In genomic region chr9:128702445-128702948, GRCh38 we compare ENCODE assay signal across 1 cellular context.
TF ChIP-seq lines count a peak whose summit lies in the region.

TSS of gene PKN3 (plus strand) at chr9:128702503. CDS start at chr9:128702916, 413 bp downstream.

TF ChIP-seq in K562, 482 proteins besides CTCF, POLR2A, EP300 and RAD21 (continued from another document):
- TF ChIP-seq MYC (IDR thresholded peaks at IDR 0.05; ENCODE audit: low read depth, low read length) (0 out of 2 replicates have a peak, but pooled peaks have one; percentile 57), MYC (CRISPR knock-in tag; IDR thresholded peaks at IDR 0.05; ENCODE audit: borderline replicate concordance, low read depth) (no peak; the same call in 1 of the 2 replicates), ZNF41 (CRISPR knock-in tag; conservative IDR thresholded peaks at IDR 0.05) (no peak), KAT8 (IDR thresholded peaks at IDR 0.05; ENCODE audit: low read depth) (no peak), MED1 (CRISPR knock-in tag; IDR thresholded peaks at IDR 0.05; ENCODE audit: borderline replicate concordance) (no peak), TRIM25 (IDR thresholded peaks at IDR 0.05; ENCODE audit: borderline replicate concordance) (no peak), ZBTB33 (CRISPR knock-in tag; IDR thresholded peaks at IDR 0.05) (peak; percentile 63; the same call in 1 of the 2 replicates), PREB (CRISPR knock-in tag; IDR thresholded peaks at IDR 0.05) (no peak), NFE2 (IDR thresholded peaks at IDR 0.05; ENCODE audit: low read depth) (no peak), NR1H2 (CRISPR knock-in tag; IDR thresholded peaks at IDR 0.05) (no peak), ZNF239 (CRISPR knock-in tag; IDR thresholded peaks at IDR 0.05) (no peak), ZNF77 (CRISPR knock-in tag; IDR thresholded peaks at IDR 0.05) (no peak), TEAD2 (tag; IDR thresholded peaks at IDR 0.05) (no peak), ZNF76 (CRISPR knock-in tag; IDR thresholded peaks at IDR 0.05; ENCODE audit: borderline replicate concordance) (no peak), ADNP (tag; IDR thresholded peaks at IDR 0.05) (peak; percentile 83), POLR3G (IDR thresholded peaks at IDR 0.05; ENCODE audit: extremely low read depth, insufficient read length, insufficient replicate concordance) (no peak), SMC3 (conservative IDR thresholded peaks at IDR 0.05; ENCODE audit: insufficient read depth, low read depth, low read length) (peak; percentile 37), JUND (IDR thresholded peaks at IDR 0.05; ENCODE audit: borderline replicate concordance, low read depth, low read length) (peak; percentile 26; the same call in 1 of the 2 replicates), JUND (tag; IDR thresholded peaks at IDR 0.05; ENCODE audit: borderline replicate concordance, low read depth, low read length) (no peak), DLX4 (CRISPR knock-in tag; IDR thresholded peaks at IDR 0.05) (no peak), ARID3A (IDR thresholded peaks at IDR 0.05; ENCODE audit: borderline replicate concordance, low read depth, low read length) (no peak), ZBED1 (IDR thresholded peaks at IDR 0.05) (no peak), ZNF324 (CRISPR knock-in tag; IDR thresholded peaks at IDR 0.05) (no peak), RERE (CRISPR knock-in tag; IDR thresholded peaks at IDR 0.05; ENCODE audit: borderline replicate concordance) (no peak), TCFL5 (CRISPR knock-in tag; conservative IDR thresholded peaks at IDR 0.05) (no peak), BMI1 (IDR thresholded peaks at IDR 0.05; ENCODE audit: low read length) (no peak), MXI1 (IDR thresholded peaks at IDR 0.05; ENCODE audit: low read depth, low read length) (0 out of 2 replicates have a peak, but pooled peaks have one; percentile 8), FUS (optimal IDR thresholded peaks at IDR 0.05; ENCODE audit: low read depth, low read length) (no peak), NFATC3 (IDR thresholded peaks at IDR 0.05) (no peak), ZBTB43 (CRISPR knock-in tag; IDR thresholded peaks at IDR 0.05) (peak; percentile 63; the same call in 1 of the 2 replicates), XRCC4 (IDR thresholded peaks at IDR 0.05; ENCODE audit: extremely low read depth, insufficient read depth, insufficient read length) (no peak), HMBOX1 (IDR thresholded peaks at IDR 0.05) (no peak), TGIF2 (CRISPR knock-in tag; IDR thresholded peaks at IDR 0.05) (no peak), TCF7L2 (IDR thresholded peaks at IDR 0.05; ENCODE audit: low read depth, low read length) (no peak), CGGBP1 (CRISPR knock-in tag; IDR thresholded peaks at IDR 0.05) (no peak), BRD4 (IDR thresholded peaks at IDR 0.05) (no peak), KDM5B (IDR thresholded peaks at IDR 0.05; ENCODE audit: insufficient replicate concordance, low read depth, low read length) (peak; percentile 42), HMG20A (CRISPR knock-in tag; conservative IDR thresholded peaks at IDR 0.05) (no peak), ZNF217 (CRISPR knock-in tag; IDR thresholded peaks at IDR 0.05) (no peak), RBFOX2 (IDR thresholded peaks at IDR 0.05; ENCODE audit: low read depth, low read length) (peak; percentile 82), POLR2AphosphoS2 (IDR thresholded peaks at IDR 0.05; ENCODE audit: low read length) (no peak), PTRF (tag; IDR thresholded peaks at IDR 0.05) (no peak), SAFB2 (IDR thresholded peaks at IDR 0.05; ENCODE audit: borderline replicate concordance, low read depth, low read length, severe bottlenecking) (no peak), CXXC5 (CRISPR knock-in tag; IDR thresholded peaks at IDR 0.05) (peak; percentile 78), MEIS2 (IDR thresholded peaks at IDR 0.05; ENCODE audit: partially characterized antibody) (no peak), HDAC2 (IDR thresholded peaks at IDR 0.05) (no peak), ESRRB (CRISPR knock-in tag; IDR thresholded peaks at IDR 0.05; ENCODE audit: borderline replicate concordance) (no peak), ZNF717 (CRISPR knock-in tag; IDR thresholded peaks at IDR 0.05) (no peak), STAT5A (IDR thresholded peaks at IDR 0.05; ENCODE audit: borderline replicate concordance, low read length) (no peak), SLC30A9 (CRISPR knock-in tag; IDR thresholded peaks at IDR 0.05) (no peak), NR0B1 (IDR thresholded peaks at IDR 0.05; ENCODE audit: partially characterized antibody) (no peak)
